9 cellular contexts compared by ENCODE assay signal in the genomic region with DNA sequence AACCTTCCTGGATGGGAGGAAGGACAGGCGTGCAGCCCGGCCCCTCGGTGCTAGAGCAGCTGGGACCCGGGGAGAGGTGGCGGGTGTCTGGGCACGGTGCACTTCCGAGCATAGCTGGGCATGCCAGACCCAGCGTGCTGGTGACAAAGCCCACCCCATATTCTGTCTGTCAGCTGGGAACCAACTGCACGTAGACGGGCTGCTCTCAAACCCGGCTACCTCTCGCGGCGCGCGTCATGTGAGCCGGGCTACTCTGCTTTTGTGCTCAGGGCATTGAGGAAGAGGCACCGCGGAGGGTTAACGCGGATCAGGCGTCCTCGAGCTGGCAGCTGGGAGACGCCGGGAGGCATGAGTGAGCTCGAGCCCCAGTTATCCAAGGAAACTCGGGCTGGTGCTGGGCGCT.
DNase-seq lines count a peak whose midpoint lies in the region; ATAC-seq, FAIRE-seq and TF ChIP-seq lines count a peak whose summit lies in the region.
"Had no signal": no experiment of that assay in that cellular context is flagged by ENCODE, and none has a peak within 500 bp of the region (broad histone marks: within the 10 kb centered on the region; RNA-seq: fewer than 3 reads in every experiment).

No MANE protein-coding gene starts in this region.

- H2AFZ ChIP-seq in mammary epithelial cell (ENCODE audit: low read depth, low read length) = peak overlapping the region; percentile 73
- H2AFZ ChIP-seq: PC-9 had no signal

- no peak overlapping the region for H3K27ac ChIP-seq in mammary epithelial cell (ENCODE audit: insufficient read depth, low read depth, low read length)
- no peak overlapping the region for H3K27ac ChIP-seq in vagina
- H3K27ac ChIP-seq: PC-9 had no signal

- FAIRE-seq in GM12892 (lab: Jason Lieb, UNC) = no peak

- no peaks in the 10 kb centered on the region for H3K79me2 ChIP-seq in mammary epithelial cell (ENCODE audit: insufficient read depth, low read length)

- no peak for TF ChIP-seq POLR2A in vagina (IDR thresholded peaks at IDR 0.05)
- no peak for TF ChIP-seq POLR2A in GM12892 (IDR thresholded peaks at IDR 0.05; ENCODE audit: low read depth, low read length)

- H3K4me1 ChIP-seq in mammary epithelial cell (ENCODE audit: insufficient read depth, low read length) (peaks cover 6% of the 10 kb centered on the region), vagina (peaks cover 7% of the 10 kb centered on the region)

- H3K36me3 ChIP-seq in mammary epithelial cell (ENCODE audit: insufficient read depth, low read length) = no peaks in the 10 kb centered on the region
- no peaks in the 10 kb centered on the region for H3K36me3 ChIP-seq in vagina

- intact Hi-C loops in Right ventricle myocardium superior (cut with DNase I) = no loop called here
- intact Hi-C loops in cardiac septum (cut with DNase I) = no loop called here
- intact Hi-C loops in mammary epithelial cell (cut with micrococcal nuclease) = no loop called here
- intact Hi-C loops in vagina (cut with DNase I) = no loop called here

- ATAC-seq in Right ventricle myocardium superior (ENCODE audit: poor library complexity) = peak; percentile 59

- peak overlapping the region; percentile 64 for H3K4me2 ChIP-seq in mammary epithelial cell (ENCODE audit: insufficient read depth, low read depth, low read length)
- H3K4me2 ChIP-seq: PC-9 had no signal

- in situ Hi-C loops in mammary epithelial cell (cut with MboI; ENCODE audit: low sequenced_read_pairs in 2 of 2) = no loop called here

- no TSS peak for BruUV-seq in mammary epithelial cell (replicated peaks; lab: Mats Ljungman, UMichigan)

- no peaks in the 10 kb centered on the region for H4K20me1 ChIP-seq in mammary epithelial cell (ENCODE audit: insufficient read depth, low read length)

- no peak for DNase-seq in Right ventricle myocardium superior
- no peak for DNase-seq in cardiac septum (ENCODE audit: low spot score)
- DNase-seq in mammary epithelial cell = no peak
- DNase-seq in left kidney (ENCODE audit: low read depth, low spot score) = peak; percentile 83
- DNase-seq in vagina (ENCODE audit: extremely low spot score in 2 of 2) = no peak
- no peak for DNase-seq in SKM-1 (lab: John Stamatoyannopoulos, UW; ENCODE audit: unreplicated experiment)
- no peak for DNase-seq in GM12892 (ENCODE audit: insufficient read length)
- no peak for DNase-seq in activated naive CD4-positive, alpha-beta T cell (lab: John Stamatoyannopoulos, UW)
- DNase-seq: PC-9 had no signal

- CTCF ChIA-PET in mammary epithelial cell (lab: Charles Lee; ENCODE audit: low non-redundant PET) = no interaction called here

- no peak for TF ChIP-seq CTCF in mammary epithelial cell (conservative IDR thresholded peaks at IDR 0.05 in 1 of 2, IDR thresholded peaks at IDR 0.05 in 1 of 2; ENCODE audit: extremely low read depth in 1 of 2, insufficient read depth in 1 of 2, low read depth in 1 of 2, low read length in 2 of 2)
- TF ChIP-seq CTCF in vagina (IDR thresholded peaks at IDR 0.05) = no peak

- dilution Hi-C loops in mammary epithelial cell (cut with HindIII; ENCODE audit: low sequenced_read_pairs) = loop anchor here (5.0 kb wide), 2 partner anchors 61 to 179 kb away; no protein-coding TSS in a partner anchor

- 18% methylated on average over 8 of the region's 28 CpGs for WGBS in mammary epithelial cell (ENCODE audit: low coverage, missing lambda C conversion rate)

- peak overlapping the region in 2 of 3 experiments; percentile 18 to 29 for H3K4me3 ChIP-seq in mammary epithelial cell (replicated peaks in 1 of 3; ENCODE audit: insufficient read depth in 1 of 3, low read depth in 2 of 3, low read length in 3 of 3)
- peak overlapping the region; percentile 9 to 18 for H3K4me3 ChIP-seq in vagina
- H3K4me3 ChIP-seq: PC-9 had no signal

- no peaks in the 10 kb centered on the region for H3K9me3 ChIP-seq in mammary epithelial cell (replicated peaks; ENCODE audit: insufficient read depth, low read length)
- no peaks in the 10 kb centered on the region for H3K9me3 ChIP-seq in vagina

- H3K9ac ChIP-seq in mammary epithelial cell (ENCODE audit: insufficient read depth, low read length) = no peak overlapping the region

- H3K27me3 ChIP-seq in mammary epithelial cell (ENCODE audit: insufficient read depth, low read length) (peaks cover 4% of the 10 kb centered on the region), vagina (no peaks in the 10 kb centered on the region)
